ENCODE assay signal across 20 cellular contexts in the genomic region with DNA sequence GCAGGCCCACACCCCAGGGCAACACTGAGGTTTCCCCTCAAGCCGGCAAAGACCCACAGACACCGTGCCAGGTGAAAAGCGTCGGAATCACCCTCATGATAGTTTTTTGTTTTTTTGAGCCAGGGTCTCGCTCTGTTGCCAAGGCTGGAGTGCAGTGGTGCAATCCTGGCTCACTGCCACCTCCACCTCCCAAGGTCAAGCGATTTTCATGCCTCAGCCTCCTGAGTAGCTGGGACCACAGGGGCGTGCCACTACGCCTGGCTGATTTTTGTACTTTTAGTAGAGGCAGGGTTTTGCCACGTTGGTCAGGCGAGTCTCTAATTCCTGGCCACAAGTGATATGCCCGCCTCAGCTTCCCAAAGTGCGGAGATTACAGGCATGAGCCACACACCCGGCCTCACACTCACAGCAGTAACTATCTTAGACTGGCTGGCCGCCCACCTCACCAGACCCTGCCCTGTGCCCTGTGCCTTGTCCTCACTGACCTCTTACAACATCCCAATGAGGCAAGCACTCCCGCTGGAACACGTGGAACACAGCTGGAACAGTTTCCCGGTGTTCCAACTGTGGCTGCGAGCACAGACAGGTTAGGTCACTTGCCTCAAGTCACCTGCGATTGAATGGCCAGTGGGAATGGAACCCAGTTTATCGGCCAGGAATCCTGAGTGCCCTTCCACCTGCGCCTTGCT. TPM values are rescaled to one million over a fixed set of nuclear protein-coding genes. Genes with fewer than 3 reads are reported as not detected.
DNase-seq lines count a peak whose midpoint lies in the region; ATAC-seq and TF ChIP-seq lines count a peak whose summit lies in the region.
"Had no signal": no experiment of that assay in that cellular context is flagged by ENCODE, and none has a peak within 500 bp of the region (broad histone marks: within the 10 kb centered on the region; RNA-seq: fewer than 3 reads in every experiment).

No MANE protein-coding gene starts in this region.

- H3K4me2 ChIP-seq in BLaER1, result peak overlapping the region; percentile 77

- H3K9me3 ChIP-seq in BLaER1 (no peaks in the 10 kb centered on the region), lower lobe of right lung (no peaks in the 10 kb centered on the region)
- H3K9me3 ChIP-seq: Peyer's patch had no signal

- H3K4me1 Mint-ChIP-seq in T-cell, result no peaks in the 10 kb centered on the region
- H3K4me1 Mint-ChIP-seq: immature natural killer cell had no signal

- no peak overlapping the region for H3K9ac ChIP-seq in BLaER1

- H3K27me3 ChIP-seq in BLaER1, result no peaks in the 10 kb centered on the region
- no peaks in the 10 kb centered on the region for H3K27me3 ChIP-seq in lower lobe of right lung (ENCODE audit: low read depth)
- H3K27me3 ChIP-seq: Peyer's patch had no signal

- H3K27me3 Mint-ChIP-seq in T-cell, result peaks cover 21 to 39% of the 10 kb centered on the region in 2 donors

- H3K36me3 ChIP-seq in BLaER1, result no peaks in the 10 kb centered on the region
- no peaks in the 10 kb centered on the region for H3K36me3 ChIP-seq in lower lobe of right lung
- H3K36me3 ChIP-seq: Peyer's patch had no signal

- peak; percentile 46 to 49 for ATAC-seq in lower lobe of right lung
- ATAC-seq in HG02885 (IDR thresholded peaks at IDR 0.05; ENCODE audit: poor library complexity, unreplicated experiment), result no peak
- ATAC-seq in T-cell (replicated peaks in 1 of 4), result no peak
- ATAC-seq: natural killer cell had no signal

- H3K27ac Mint-ChIP-seq in T-cell, result no peak overlapping the region
- H3K27ac Mint-ChIP-seq: immature natural killer cell, natural killer cell had no signal

- H3K27ac ChIP-seq in BLaER1 (peak overlapping the region; percentile 67; the same call in 1 of the 2 replicates), RWPE1 (peak overlapping the region; percentile 62), lower lobe of right lung (no peak overlapping the region)

- POLR2A ChIA-PET in RWPE1 (lab: Yijun Ruan, JAX; ENCODE audit: low non-redundant PET) (no interaction called here), T-cell (lab: Charles Lee) (no interaction called here), HEK293T (lab: Yijun Ruan, JAX) (no interaction called here)

- CTCF ChIA-PET in RWPE1 (lab: Yijun Ruan, JAX), result interaction anchor here (1.8 kb wide), 1 partner anchor 13 kb away, joined by 10 read pairs; no protein-coding TSS in a partner anchor
- CTCF ChIA-PET in T-cell (lab: Charles Lee), result no interaction called here
- CTCF ChIA-PET in HEK293T (lab: Yijun Ruan, JAX), result interaction anchor here (3.1 kb wide), 1 partner anchor 13 kb away, joined by 21 read pairs; no protein-coding TSS in a partner anchor

- no peaks in the 10 kb centered on the region for H3K36me3 Mint-ChIP-seq in T-cell
- H3K36me3 Mint-ChIP-seq: immature natural killer cell, natural killer cell had no signal

- intact Hi-C loops in lower lobe of right lung (cut with DNase I), result no loop called here

- TF ChIP-seq CTCF in RWPE1 (conservative IDR thresholded peaks at IDR 0.05; ENCODE audit: low read depth) (no peak), lower lobe of right lung (IDR thresholded peaks at IDR 0.05) (no peak)

- H3K4me1 ChIP-seq in BLaER1, result peaks cover 61% of the 10 kb centered on the region
- H3K4me1 ChIP-seq in lower lobe of right lung, result peaks cover 9% of the 10 kb centered on the region

- DNase-seq in RWPE1 (ENCODE audit: low spot score) (no peak), glomerular visceral epithelial cell (ENCODE audit: extremely low spot score) (peak; percentile 37), lower lobe of right lung (no peak), T-cell (no peak), HEK293T (ENCODE audit: extremely low spot score) (no peak), NK-92 (lab: John Stamatoyannopoulos, UW; ENCODE audit: unreplicated experiment) (no peak)
- DNase-seq: activated gamma-delta T cell, caudate nucleus, DMS153, erythroblast, GF-D8, GOT3, immature natural killer cell, mesenchymal stem cell, natural killer cell, NCI-H1436 treated with DMSO at 0.1 percent for 48 hours, NCI-H82 had no signal

- 0 out of 2 replicates have a peak, but pooled peaks cover 7% of the 10 kb centered on the region for H4K20me1 ChIP-seq in BLaER1

- H3K4me3 ChIP-seq in BLaER1 (no peak overlapping the region), lower lobe of right lung (no peak overlapping the region)
- H3K4me3 ChIP-seq: Peyer's patch had no signal

- no peak overlapping the region for H3K4me3 Mint-ChIP-seq in T-cell
- H3K4me3 Mint-ChIP-seq: immature natural killer cell, natural killer cell had no signal

- H3K9me3 Mint-ChIP-seq in T-cell, result no peaks in the 10 kb centered on the region
- H3K9me3 Mint-ChIP-seq: immature natural killer cell, natural killer cell had no signal

TF ChIP-seq in HEK293T, 16 proteins besides CTCF, POLR2A, EP300 and RAD21:
- no peak for TF ChIP-seq ARNT (IDR thresholded peaks at IDR 0.05)
- no peak for TF ChIP-seq FOXK2 (IDR thresholded peaks at IDR 0.05)
- no peak for TF ChIP-seq SUZ12 (IDR thresholded peaks at IDR 0.05)
- TF ChIP-seq L3MBTL2 (conservative IDR thresholded peaks at IDR 0.05), result no peak
- TF ChIP-seq LEF1 (IDR thresholded peaks at IDR 0.05; ENCODE audit: borderline replicate concordance), result no peak
- TF ChIP-seq CTBP1 (IDR thresholded peaks at IDR 0.05; ENCODE audit: borderline replicate concordance), result no peak
- TF ChIP-seq, protein P1, sequence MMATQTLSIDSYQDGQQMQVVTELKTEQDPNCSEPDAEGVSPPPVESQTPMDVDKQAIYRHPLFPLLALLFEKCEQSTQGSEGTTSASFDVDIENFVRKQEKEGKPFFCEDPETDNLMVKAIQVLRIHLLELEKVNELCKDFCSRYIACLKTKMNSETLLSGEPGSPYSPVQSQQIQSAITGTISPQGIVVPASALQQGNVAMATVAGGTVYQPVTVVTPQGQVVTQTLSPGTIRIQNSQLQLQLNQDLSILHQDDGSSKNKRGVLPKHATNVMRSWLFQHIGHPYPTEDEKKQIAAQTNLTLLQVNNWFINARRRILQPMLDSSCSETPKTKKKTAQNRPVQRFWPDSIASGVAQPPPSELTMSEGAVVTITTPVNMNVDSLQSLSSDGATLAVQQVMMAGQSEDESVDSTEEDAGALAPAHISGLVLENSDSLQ (IDR thresholded peaks at IDR 0.05), result no peak
- no peak for TF ChIP-seq SP1 (IDR thresholded peaks at IDR 0.05)
- TF ChIP-seq NFRKB (IDR thresholded peaks at IDR 0.05), result no peak

RNA-seq across cellular contexts. Expression of a gene that starts 21.1 kb away (rescaled TPM):
- 6.4 TPM for total RNA-seq in lower lobe of right lung
- under 1 TPM in 1 of 5 donors, not detected in 4; 0.21 TPM for total RNA-seq in T-cell
- total RNA-seq: natural killer cell had no signal

RNA-seq across cellular contexts. Expression of a gene that starts 51.2 kb away (rescaled TPM):
- total RNA-seq in lower lobe of right lung (3.8 TPM), T-cell (under 1 TPM in 3 of 5 donors, not detected in 2; 0.19 to 0.26 (median 0.20) TPM)

Comparison
In these comparisons a context has a peak if more than half of its experiments do, and no peak if none do; other contexts are left out.
1. ATAC-seq: peak in lower lobe of right lung (2 of 2); none in HG02885 (single experiment) and T-cell (0 of 4).
2. CTCF ChIA-PET loops: an anchor here in RWPE1 (1.8 kb wide) and HEK293T (3.1 kb wide); none called in T-cell.